In genomic region chr7:124701955-124702354, GRCh38 we compare ENCODE assay signal across 1 cellular context.
TF ChIP-seq lines count a peak whose summit lies in the region.

No MANE protein-coding gene starts in this region.

TF ChIP-seq in HEK293, 187 proteins besides CTCF, POLR2A, EP300 and RAD21 (continued from another document and continues in another):
- TF ChIP-seq ZNF280C (tag by site-specific recombination; IDR thresholded peaks at IDR 0.05) (no peak), ZFP37 (tag by site-specific recombination; IDR thresholded peaks at IDR 0.05) (no peak), GLI4 (tag by site-specific recombination; IDR thresholded peaks at IDR 0.05) (no peak), ZNF416 (tag by site-specific recombination; IDR thresholded peaks at IDR 0.05) (no peak), ZXDB (tag by site-specific recombination; IDR thresholded peaks at IDR 0.05) (peak; percentile 14; the same call in 1 of the 2 replicates), ZNF473 (tag by site-specific recombination; IDR thresholded peaks at IDR 0.05) (no peak), ZBTB44 (tag by site-specific recombination; IDR thresholded peaks at IDR 0.05) (peak; percentile 80), ZSCAN30 (tag by site-specific recombination; IDR thresholded peaks at IDR 0.05) (peak; percentile 21; the same call in 1 of the 2 replicates), ZBTB49 (tag by site-specific recombination; IDR thresholded peaks at IDR 0.05; ENCODE audit: low read depth) (no peak), SP2 (tag by site-specific recombination; IDR thresholded peaks at IDR 0.05) (no peak), ZNF114 (tag by site-specific recombination; IDR thresholded peaks at IDR 0.05) (no peak), ZNF169 (tag by site-specific recombination; IDR thresholded peaks at IDR 0.05) (no peak), EGR2 (tag by site-specific recombination; IDR thresholded peaks at IDR 0.05; ENCODE audit: low read depth) (no peak), REST (tag by site-specific recombination; IDR thresholded peaks at IDR 0.05) (no peak), ATF2 (tag by site-specific recombination; IDR thresholded peaks at IDR 0.05; ENCODE audit: low read depth) (no peak), YY1 (tag by site-specific recombination; IDR thresholded peaks at IDR 0.05) (no peak), INSM2 (tag by site-specific recombination; IDR thresholded peaks at IDR 0.05) (no peak), HIC1 (tag by site-specific recombination; IDR thresholded peaks at IDR 0.05) (0 out of 2 replicates have a peak, but pooled peaks have one; percentile 21), ZNF10 (tag by site-specific recombination; IDR thresholded peaks at IDR 0.05) (peak; percentile 49; the same call in 1 of the 2 replicates), KLF1 (tag by site-specific recombination; IDR thresholded peaks at IDR 0.05) (no peak), ZNF777 (tag by site-specific recombination; IDR thresholded peaks at IDR 0.05; ENCODE audit: borderline replicate concordance) (no peak), ZNF19 (tag by site-specific recombination; IDR thresholded peaks at IDR 0.05; ENCODE audit: low read depth) (no peak), ZNF302 (tag by site-specific recombination; IDR thresholded peaks at IDR 0.05; ENCODE audit: low read depth) (no peak), ZNF792 (tag by site-specific recombination; IDR thresholded peaks at IDR 0.05) (no peak), KLF10 (tag by site-specific recombination; IDR thresholded peaks at IDR 0.05) (peak; percentile 37; the same call in 1 of the 2 replicates), BCL6B (tag by site-specific recombination; IDR thresholded peaks at IDR 0.05) (no peak), ZNF292 (tag by site-specific recombination; IDR thresholded peaks at IDR 0.05; ENCODE audit: borderline replicate concordance, low read depth) (no peak), ZNF214 (tag by site-specific recombination; IDR thresholded peaks at IDR 0.05; ENCODE audit: borderline replicate concordance) (no peak), ZNF626 (tag by site-specific recombination; IDR thresholded peaks at IDR 0.05) (no peak), ZNF423 (tag by site-specific recombination; IDR thresholded peaks at IDR 0.05) (no peak), ZNF24 (tag by site-specific recombination; IDR thresholded peaks at IDR 0.05) (no peak), PRDM10 (tag by site-specific recombination; IDR thresholded peaks at IDR 0.05) (no peak), ZNF580 (tag by site-specific recombination; IDR thresholded peaks at IDR 0.05) (0 out of 2 replicates have a peak, but pooled peaks have one; percentile 34), ZNF155 (tag by site-specific recombination; IDR thresholded peaks at IDR 0.05) (no peak)
